In the genomic region with DNA sequence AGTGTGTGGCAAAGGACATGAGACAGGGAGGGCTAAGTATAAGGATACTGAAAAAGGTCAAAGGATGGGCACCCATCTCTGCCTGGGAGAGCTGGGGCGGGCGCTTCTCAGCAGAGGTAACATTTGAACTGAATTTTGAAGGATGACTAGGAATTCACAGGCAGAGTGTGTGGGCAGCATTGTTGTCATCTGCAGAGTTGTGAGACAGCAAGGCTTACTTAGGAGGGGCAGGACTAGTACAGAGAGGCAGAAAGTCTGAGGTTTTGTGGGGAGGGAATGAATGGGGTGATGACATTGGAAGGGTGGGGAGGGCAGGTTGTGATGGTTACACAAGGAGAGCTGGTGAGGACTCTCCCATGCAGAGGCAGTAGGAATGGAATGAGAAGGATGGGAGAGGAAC, we compare ENCODE assay signal across 17 cellular contexts.
DNase-seq lines count a peak whose midpoint lies in the region; ATAC-seq and TF ChIP-seq lines count a peak whose summit lies in the region.
"Had no signal": no experiment of that assay in that cellular context is flagged by ENCODE, and none has a peak within 500 bp of the region (broad histone marks: within the 10 kb centered on the region; RNA-seq: fewer than 3 reads in every experiment).

No MANE protein-coding gene starts in this region.

- H3K36me3 ChIP-seq in IMR-90 (ENCODE audit: control insufficient read depth, insufficient read depth, low read length), result no peaks in the 10 kb centered on the region
- H3K36me3 ChIP-seq: BLaER1 treated with 17β-estradiol and CSF1 and Interleukin-3, amounts not matched to agents 10 nM and 100 nM had no signal

- no peak for TF ChIP-seq POLR2A in IMR-90 (IDR thresholded peaks at IDR 0.05; ENCODE audit: low read depth, low read length)

- H4K20me1 ChIP-seq in IMR-90 (ENCODE audit: insufficient read depth, low read length), result no peaks in the 10 kb centered on the region
- H4K20me1 ChIP-seq: BLaER1 treated with 17β-estradiol and CSF1 and Interleukin-3, amounts not matched to agents 10 nM and 100 nM had no signal

- no peak overlapping the region for H2BK20ac ChIP-seq in IMR-90 (ENCODE audit: low read depth, low read length)

- CTCF ChIA-PET in IMR-90 (lab: Yijun Ruan, JAX), result no interaction called here

- intact Hi-C loops in IMR-90 (cut with micrococcal nuclease), result no loop called here

- peak; percentile 80 for DNase-seq in AG20443 (ENCODE audit: low spot score)
- peak; percentile 7 for DNase-seq in IMR-90
- peak; percentile 50 for DNase-seq in amniotic epithelial cell (ENCODE audit: low read depth)
- DNase-seq in islet precursor cell, result peak; percentile 24
- DNase-seq in GM19240 (ENCODE audit: insufficient read length, low spot score), result no peak
- no peak for DNase-seq in T-helper 9 cell
- no peak for DNase-seq in NCI-H1417 treated with DMSO at 0.1 percent for 48 hours (lab: John Stamatoyannopoulos, UW)
- DNase-seq: ACHN, KBM-7, NCI-H1930, NCI-H2171 treated with DMSO at 0.1 percent for 48 hours, NCI-H510A, NCI-H82, SHP77 treated with DMSO at 0.1 percent for 48 hours had no signal

- WGBS in IMR-90 (ENCODE audit: extremely low coverage in 2 of 2, insufficient read length in 1 of 2), 2 experiments, result no CpG with 5 or more reads among the region's 2 CpGs

- H3K4me1 ChIP-seq in IMR-90 (ENCODE audit: control insufficient read depth, insufficient read depth, low read length), result no peaks in the 10 kb centered on the region

- no peak overlapping the region for H4K8ac ChIP-seq in IMR-90 (ENCODE audit: low read depth in 2 of 2, low read length in 2 of 2)

- no peak overlapping the region for H3K14ac ChIP-seq in IMR-90 (replicated peaks; ENCODE audit: low read depth, low read length)

- no peak overlapping the region for H3K4me2 ChIP-seq in IMR-90 (ENCODE audit: low read depth, low read length)
- H3K4me2 ChIP-seq: BLaER1 treated with 17β-estradiol and CSF1 and Interleukin-3, amounts not matched to agents 10 nM and 100 nM had no signal

- no peak overlapping the region for H4K5ac ChIP-seq in IMR-90 (ENCODE audit: low read depth, low read length)

- H4K91ac ChIP-seq in IMR-90 (ENCODE audit: insufficient read depth, low read depth, low read length), result no peak overlapping the region

- no peak overlapping the region for H3K9ac ChIP-seq in IMR-90 (ENCODE audit: low read depth, low read length)
- H3K9ac ChIP-seq: BLaER1 treated with 17β-estradiol and CSF1 and Interleukin-3, amounts not matched to agents 10 nM and 100 nM had no signal

- no peaks in the 10 kb centered on the region for H3K79me1 ChIP-seq in IMR-90 (ENCODE audit: low read depth in 1 of 2, low read length in 2 of 2)

- no peaks in the 10 kb centered on the region for H3K9me1 ChIP-seq in IMR-90 (ENCODE audit: insufficient read depth, low read length)

- in situ Hi-C loops in IMR-90 (cut with MboI; ENCODE audit: low sequenced_read_pairs), result loop anchor here (10.0 kb wide), 1 partner anchor 186 kb away; no protein-coding TSS in a partner anchor

- H2BK5ac ChIP-seq in IMR-90 (ENCODE audit: low read depth, low read length, poor library complexity, severe bottlenecking), result no peak overlapping the region

- H2BK120ac ChIP-seq in IMR-90 (ENCODE audit: low read depth, low read length), result no peak overlapping the region

- TF ChIP-seq CTCF in IMR-90 (conservative IDR thresholded peaks at IDR 0.05; ENCODE audit: low read depth, low read length), result no peak

- BruUV-seq in IMR-90 (replicated peaks; lab: Mats Ljungman, UMichigan), result no TSS peak

- ATAC-seq in IMR-90 (ENCODE audit: low read depth) (no peak), HG03159 (IDR thresholded peaks at IDR 0.05; ENCODE audit: unreplicated experiment) (no peak)

- H2AK5ac ChIP-seq in IMR-90 (ENCODE audit: low read depth, low read length), result no peak overlapping the region

- peaks cover 20% of the 10 kb centered on the region for H3K27me3 ChIP-seq in IMR-90 (ENCODE audit: control insufficient read depth, insufficient read depth, low read length)
- H3K27me3 ChIP-seq: BLaER1 treated with 17β-estradiol and CSF1 and Interleukin-3, amounts not matched to agents 10 nM and 100 nM had no signal

- TF ChIP-seq RAD21 in IMR-90 (IDR thresholded peaks at IDR 0.05; ENCODE audit: low read length), result no peak

- no peak overlapping the region for H3K56ac ChIP-seq in IMR-90 (ENCODE audit: extremely low read depth, insufficient read depth, low read length)

- H2AK9ac ChIP-seq in IMR-90 (replicated peaks; ENCODE audit: low read depth, low read length, poor library complexity), result no peak overlapping the region

- H2BK15ac ChIP-seq in IMR-90 (ENCODE audit: low read depth, low read length), result no peak overlapping the region

- no peaks in the 10 kb centered on the region for H3K9me3 ChIP-seq in IMR-90 (ENCODE audit: control insufficient read depth, insufficient read depth, low read length)
- H3K9me3 ChIP-seq: BLaER1 treated with 17β-estradiol and CSF1 and Interleukin-3, amounts not matched to agents 10 nM and 100 nM had no signal

- dilution Hi-C loops in IMR-90 (cut with HindIII; ENCODE audit: low sequenced_read_pairs, unreplicated experiment), result no loop called here

- H3K4me3 ChIP-seq in IMR-90 (ENCODE audit: insufficient read depth, low read depth, low read length), result no peak overlapping the region
- H3K4me3 ChIP-seq: BLaER1 treated with 17β-estradiol and CSF1 and Interleukin-3, amounts not matched to agents 10 nM and 100 nM had no signal

- H2AFZ ChIP-seq in IMR-90 (replicated peaks; ENCODE audit: low read length, poor library complexity), result no peak overlapping the region

- H3K18ac ChIP-seq in IMR-90 (ENCODE audit: low read depth, low read length), result no peak overlapping the region

- no peak overlapping the region for H3K23ac ChIP-seq in IMR-90 (ENCODE audit: low read depth, low read length)

- H3K27ac ChIP-seq in IMR-90 (ENCODE audit: insufficient read depth, low read length), result no peak overlapping the region
- H3K27ac ChIP-seq: BLaER1 treated with 17β-estradiol and CSF1 and Interleukin-3, amounts not matched to agents 10 nM and 100 nM; HL-60 had no signal

- POLR2A ChIA-PET in IMR-90 (lab: Charles Lee; ENCODE audit: unreplicated experiment), result no interaction called here

- no peak overlapping the region for H3K4ac ChIP-seq in IMR-90 (ENCODE audit: low read depth, low read length)

TF ChIP-seq in IMR-90, 13 proteins besides CTCF, POLR2A, EP300 and RAD21:
- TF ChIP-seq RCOR1 (IDR thresholded peaks at IDR 0.05; ENCODE audit: insufficient replicate concordance, low read length) (no peak), CEBPB (IDR thresholded peaks at IDR 0.05; ENCODE audit: low read depth, low read length) (no peak), FOS (IDR thresholded peaks at IDR 0.05; ENCODE audit: low read depth, low read length) (no peak), MAZ (IDR thresholded peaks at IDR 0.05; ENCODE audit: borderline replicate concordance, low read depth, low read length) (no peak), BHLHE40 (IDR thresholded peaks at IDR 0.05; ENCODE audit: low read depth, low read length) (no peak), CHD1 (IDR thresholded peaks at IDR 0.05; ENCODE audit: low read depth, low read length) (no peak), MXI1 (IDR thresholded peaks at IDR 0.05; ENCODE audit: borderline replicate concordance, low read depth, low read length) (no peak), SMC3 (IDR thresholded peaks at IDR 0.05; ENCODE audit: low read depth, low read length) (no peak), MAFK (IDR thresholded peaks at IDR 0.05; ENCODE audit: low read depth, low read length) (no peak), ELK1 (IDR thresholded peaks at IDR 0.05; ENCODE audit: borderline replicate concordance, low read depth, low read length) (no peak), NFE2L2 (IDR thresholded peaks at IDR 0.05; ENCODE audit: low read depth, low read length) (no peak), RFX5 (IDR thresholded peaks at IDR 0.05; ENCODE audit: low read depth, low read length) (no peak)
- TF ChIP-seq, protein P1, sequence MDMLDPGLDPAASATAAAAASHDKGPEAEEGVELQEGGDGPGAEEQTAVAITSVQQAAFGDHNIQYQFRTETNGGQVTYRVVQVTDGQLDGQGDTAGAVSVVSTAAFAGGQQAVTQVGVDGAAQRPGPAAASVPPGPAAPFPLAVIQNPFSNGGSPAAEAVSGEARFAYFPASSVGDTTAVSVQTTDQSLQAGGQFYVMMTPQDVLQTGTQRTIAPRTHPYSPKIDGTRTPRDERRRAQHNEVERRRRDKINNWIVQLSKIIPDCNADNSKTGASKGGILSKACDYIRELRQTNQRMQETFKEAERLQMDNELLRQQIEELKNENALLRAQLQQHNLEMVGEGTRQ (IDR thresholded peaks at IDR 0.05; ENCODE audit: low read depth, low read length), result no peak

Comparison
In these comparisons a context has a peak if more than half of its experiments do, and no peak if none do; other contexts are left out.
1. DNase-seq: peak in AG20443 (single experiment), IMR-90 (single experiment), amniotic epithelial cell (single experiment) and islet precursor cell (single experiment); none in GM19240 (single experiment), T-helper 9 cell (single experiment) and NCI-H1417 treated with DMSO at 0.1 percent for 48 hours (single experiment).